ENCODE assay signal across 8 cellular contexts in genomic region chr22:30287626-30288413, GRCh38. TPM values are rescaled to one million over a fixed set of nuclear protein-coding genes. Genes with fewer than 3 reads are reported as not detected.
DNase-seq lines count a peak whose midpoint lies in the region; ATAC-seq and TF ChIP-seq lines count a peak whose summit lies in the region.

No MANE protein-coding gene starts in this region.

- peak overlapping the region; percentile 80 for H3K27ac Mint-ChIP-seq in activated naive CD4-positive, alpha-beta T cell treated with anti-CD3 and anti-CD28 coated beads, Interleukin-2, amount 10 ng/mL, durations not matched to agents 7 days and 5 days
- H3K27ac Mint-ChIP-seq in stimulated activated naive CD8-positive, alpha-beta T cell treated with anti-CD3 and anti-CD28 coated beads, Interleukin-15, amount 100 ng/mL, for 72 hours = peak overlapping the region; percentile 52 to 87

- H3K79me1 ChIP-seq in IMR-90 (ENCODE audit: low read depth in 1 of 2, low read length in 2 of 2) = peaks cover 0 to 14% of the 10 kb centered on the region in 2 experiments; a peak in 3 of 4 replicates

- 0% methylated on average over 2 of the region's 5 CpGs; no CpG with 5 or more reads in 1 of the 2 experiments for WGBS in IMR-90 (ENCODE audit: extremely low coverage in 2 of 2, insufficient read length in 1 of 2), 2 experiments
- 0% methylated on average over 1 of the region's 5 CpGs; no CpG with 5 or more reads in 1 of the 2 donors for WGBS in gastroesophageal sphincter (ENCODE audit: low coverage in 1 of 2), 2 donors

- TF ChIP-seq POLR2A in IMR-90 (IDR thresholded peaks at IDR 0.05; ENCODE audit: low read depth, low read length) = peak; percentile 44; the same call in 1 of the 2 replicates
- peak; percentile 19 to 43 for TF ChIP-seq POLR2A in gastroesophageal sphincter (IDR thresholded peaks at IDR 0.05)

- H4K91ac ChIP-seq in IMR-90 (ENCODE audit: insufficient read depth, low read depth, low read length) = peak overlapping the region; percentile 35; the same call in 1 of the 2 replicates

- peak; percentile 84 for DNase-seq in DMS 273 (lab: John Stamatoyannopoulos, UW; ENCODE audit: unreplicated experiment)
- DNase-seq in IMR-90 = peak; percentile 90
- DNase-seq in SK-MEL-5 (ENCODE audit: low read depth, low spot score) = peak; percentile 90
- peak; percentile 94 for DNase-seq in activated naive CD4-positive, alpha-beta T cell treated with anti-CD3 and anti-CD28 coated beads, Interleukin-2, amount 10 ng/mL, durations not matched to agents 7 days and 5 days
- DNase-seq in stimulated activated naive CD8-positive, alpha-beta T cell treated with anti-CD3 and anti-CD28 coated beads, Interleukin-15, amount 100 ng/mL, for 72 hours = peak; percentile 84 to 87

- peaks cover 17% of the 10 kb centered on the region for H3K36me3 Mint-ChIP-seq in activated naive CD4-positive, alpha-beta T cell treated with anti-CD3 and anti-CD28 coated beads, Interleukin-2, amount 10 ng/mL, durations not matched to agents 7 days and 5 days

- 0 out of 2 replicates have a peak overlapping the region, but pooled peaks have one; percentile 78 for H2AK5ac ChIP-seq in IMR-90 (ENCODE audit: low read depth, low read length)

- H3K18ac ChIP-seq in IMR-90 (ENCODE audit: low read depth, low read length) = no peak overlapping the region

- H3K4me3 ChIP-seq in IMR-90 (ENCODE audit: insufficient read depth, low read depth, low read length) (peak overlapping the region; percentile 90), gastroesophageal sphincter (peak overlapping the region; percentile 76 to 82), neuron (ENCODE audit: low read length) (peak overlapping the region; percentile 54)

- peak; percentile 69 for TF ChIP-seq RAD21 in IMR-90 (IDR thresholded peaks at IDR 0.05; ENCODE audit: low read length)

- no peak overlapping the region; the same call in 1 of the 2 replicates for H4K5ac ChIP-seq in IMR-90 (ENCODE audit: low read depth, low read length)

- H2AK9ac ChIP-seq in IMR-90 (replicated peaks; ENCODE audit: low read depth, low read length, poor library complexity) = peak overlapping the region; percentile 84

- H2BK20ac ChIP-seq in IMR-90 (ENCODE audit: low read depth, low read length) = no peak overlapping the region

- H3K27me3 Mint-ChIP-seq in activated naive CD4-positive, alpha-beta T cell treated with anti-CD3 and anti-CD28 coated beads, Interleukin-2, amount 10 ng/mL, durations not matched to agents 7 days and 5 days = no peaks in the 10 kb centered on the region
- no peaks in the 10 kb centered on the region for H3K27me3 Mint-ChIP-seq in stimulated activated naive CD8-positive, alpha-beta T cell treated with anti-CD3 and anti-CD28 coated beads, Interleukin-15, amount 100 ng/mL, for 72 hours

- peaks cover 6% of the 10 kb centered on the region for H3K9me1 ChIP-seq in IMR-90 (ENCODE audit: insufficient read depth, low read length)

- H2BK5ac ChIP-seq in IMR-90 (ENCODE audit: low read depth, low read length, poor library complexity, severe bottlenecking) = no peak overlapping the region

- TF ChIP-seq EP300 in gastroesophageal sphincter (IDR thresholded peaks at IDR 0.05) = no peak

- H3K9ac ChIP-seq in IMR-90 (ENCODE audit: low read depth, low read length) = peak overlapping the region; percentile 80

- peak overlapping the region; percentile 21; the same call in 1 of the 2 replicates for H3K14ac ChIP-seq in IMR-90 (replicated peaks; ENCODE audit: low read depth, low read length)

- H3K27ac ChIP-seq in IMR-90 (ENCODE audit: insufficient read depth, low read length) (peak overlapping the region; percentile 57; the same call in 1 of the 2 replicates), gastroesophageal sphincter (peak overlapping the region; percentile 92 to 98 (median 96))

- POLR2A ChIA-PET in IMR-90 (lab: Charles Lee; ENCODE audit: unreplicated experiment) = interaction anchor here (0.6 to 1.1 kb wide), 3 partner anchors 24 to 100 kb away, joined by 3 to 5 read pairs (median 4); partner anchors contain the start of genes RNF215 and TBC1D10A

- peak overlapping the region; percentile 84 for H3K4me2 ChIP-seq in IMR-90 (ENCODE audit: low read depth, low read length)

- H3K9me3 ChIP-seq in IMR-90 (ENCODE audit: control insufficient read depth, insufficient read depth, low read length) = no peaks in the 10 kb centered on the region
- no peaks in the 10 kb centered on the region for H3K9me3 ChIP-seq in gastroesophageal sphincter
- no peaks in the 10 kb centered on the region for H3K9me3 ChIP-seq in neuron (ENCODE audit: low read length)

- TF ChIP-seq CTCF in IMR-90 (conservative IDR thresholded peaks at IDR 0.05; ENCODE audit: low read depth, low read length) (peak; percentile 49), gastroesophageal sphincter (IDR thresholded peaks at IDR 0.05) (peak in 3 of 4 experiments; percentile 80 to 87 (median 85))

- peak overlapping the region; percentile 43; the same call in 1 of the 2 replicates for H3K23ac ChIP-seq in IMR-90 (ENCODE audit: low read depth, low read length)

- H3K27me3 ChIP-seq in IMR-90 (ENCODE audit: control insufficient read depth, insufficient read depth, low read length) (no peaks in the 10 kb centered on the region), gastroesophageal sphincter (no peaks in the 10 kb centered on the region), neuron (ENCODE audit: insufficient read depth, low read length) (no peaks in the 10 kb centered on the region)

- peaks cover 15% of the 10 kb centered on the region for H4K20me1 ChIP-seq in IMR-90 (ENCODE audit: insufficient read depth, low read length)

- ATAC-seq in IMR-90 (ENCODE audit: low read depth) = peak; percentile 71
- peak; percentile 73 for ATAC-seq in gastroesophageal sphincter
- peak; percentile 49 for ATAC-seq in stimulated activated naive CD8-positive, alpha-beta T cell treated with anti-CD3 and anti-CD28 coated beads, Interleukin-15, amount 100 ng/mL, for 72 hours
- ATAC-seq in GM19397 (IDR thresholded peaks at IDR 0.05; ENCODE audit: unreplicated experiment) = no peak

- peak overlapping the region; percentile 81 for H3K4me3 Mint-ChIP-seq in activated naive CD4-positive, alpha-beta T cell treated with anti-CD3 and anti-CD28 coated beads, Interleukin-2, amount 10 ng/mL, durations not matched to agents 7 days and 5 days
- H3K4me3 Mint-ChIP-seq in stimulated activated naive CD8-positive, alpha-beta T cell treated with anti-CD3 and anti-CD28 coated beads, Interleukin-15, amount 100 ng/mL, for 72 hours = peak overlapping the region; percentile 91 to 93

- 0 out of 2 replicates have a peak overlapping the region, but pooled peaks have one; percentile 38 for H3K56ac ChIP-seq in IMR-90 (ENCODE audit: extremely low read depth, insufficient read depth, low read length)

- peak overlapping the region; percentile 73 for H3K4ac ChIP-seq in IMR-90 (ENCODE audit: low read depth, low read length)

- peak overlapping the region; percentile 92 for H2AFZ ChIP-seq in IMR-90 (replicated peaks; ENCODE audit: low read length, poor library complexity)
- H2AFZ ChIP-seq in neuron (ENCODE audit: low read depth, low read length) = no peak overlapping the region

- H3K36me3 ChIP-seq in IMR-90 (ENCODE audit: control insufficient read depth, insufficient read depth, low read length) (peaks cover 37% of the 10 kb centered on the region), gastroesophageal sphincter (peaks cover 0 to 57% of the 10 kb centered on the region in 2 donors), neuron (ENCODE audit: insufficient read depth, low read length) (no peaks in the 10 kb centered on the region)

- H3K4me1 ChIP-seq in IMR-90 (ENCODE audit: control insufficient read depth, insufficient read depth, low read length) = peaks cover 20% of the 10 kb centered on the region; the same call in 1 of the 2 replicates
- peaks cover 7 to 56% (median 35%) of the 10 kb centered on the region in 3 donors for H3K4me1 ChIP-seq in gastroesophageal sphincter
- H3K4me1 ChIP-seq in neuron (ENCODE audit: insufficient read depth, low read length) = peaks cover 25% of the 10 kb centered on the region

- intact Hi-C loops in IMR-90 (cut with micrococcal nuclease) = loop anchor here (1.0 to 2.0 kb wide), 4 partner anchors 25 to 99 kb away; partner anchors contain the start of genes CCDC157, RNF215, SF3A1 and TBC1D10A

- no peak overlapping the region for H2BK120ac ChIP-seq in IMR-90 (ENCODE audit: low read depth, low read length)

- in situ Hi-C loops in IMR-90 (cut with MboI; ENCODE audit: low sequenced_read_pairs) = no loop called here
- in situ Hi-C loops in SK-MEL-5 (cut with HindIII; ENCODE audit: low pct_unique_long_range_greater_than_20kb, low sequenced_read_pairs) = loop anchor here (25.0 kb wide), 1 partner anchor 99 kb away; the partner anchor contains the start of genes RNF215 and SEC14L2

- H3K4me1 Mint-ChIP-seq in activated naive CD4-positive, alpha-beta T cell treated with anti-CD3 and anti-CD28 coated beads, Interleukin-2, amount 10 ng/mL, durations not matched to agents 7 days and 5 days = peaks cover 83% of the 10 kb centered on the region
- H3K4me1 Mint-ChIP-seq in stimulated activated naive CD8-positive, alpha-beta T cell treated with anti-CD3 and anti-CD28 coated beads, Interleukin-15, amount 100 ng/mL, for 72 hours = peaks cover 60% of the 10 kb centered on the region

- no peaks in the 10 kb centered on the region for H3K9me3 Mint-ChIP-seq in activated naive CD4-positive, alpha-beta T cell treated with anti-CD3 and anti-CD28 coated beads, Interleukin-2, amount 10 ng/mL, durations not matched to agents 7 days and 5 days
- no peaks in the 10 kb centered on the region for H3K9me3 Mint-ChIP-seq in stimulated activated naive CD8-positive, alpha-beta T cell treated with anti-CD3 and anti-CD28 coated beads, Interleukin-15, amount 100 ng/mL, for 72 hours

- dilution Hi-C loops in IMR-90 (cut with HindIII; ENCODE audit: low sequenced_read_pairs, unreplicated experiment) = no loop called here

- H2BK15ac ChIP-seq in IMR-90 (ENCODE audit: low read depth, low read length) = no peak overlapping the region

- BruUV-seq in IMR-90 (replicated peaks; lab: Mats Ljungman, UMichigan) = no TSS peak

- peak overlapping the region in 1 of 2 experiments; percentile 61; a peak in 3 of 4 replicates for H4K8ac ChIP-seq in IMR-90 (ENCODE audit: low read depth in 2 of 2, low read length in 2 of 2)

- CTCF ChIA-PET in IMR-90 (lab: Yijun Ruan, JAX) = interaction anchor here (0.6 to 2.0 kb wide), 15 partner anchors 9 to 183 kb away, joined by 3 to 9 read pairs (median 4); partner anchors contain the start of gene SEC14L2
- CTCF ChIA-PET in activated naive CD4-positive, alpha-beta T cell treated with anti-CD3 and anti-CD28 coated beads, Interleukin-2, amount 10 ng/mL, durations not matched to agents 7 days and 5 days (lab: Charles Lee) = interaction anchor here (0.6 to 8.7 kb wide), 45 partner anchors 10 to 652 kb away, joined by 3 to 252 read pairs (median 5); partner anchors contain the start of genes CCDC157, RNF215, SEC14L2 and SF3A1

RNA-seq across cellular contexts. Expression of gene CASTOR1, which starts 1.5 kb away (rescaled TPM):
- total RNA-seq in IMR-90 (2012; rRNA removed) (10.6 and 11.7 TPM in 2 replicates), gastroesophageal sphincter (10 to 100 TPM; 12.9 to 17.1 (median 16.2) TPM)
- 23.5 and 26.9 TPM in 2 replicates for polyA plus RNA-seq in IMR-90 (2012; rRNA removed)
- 11.4 and 33.1 TPM in 2 replicates for polyA plus RNA-seq in IMR-90 (2012; cell fraction: cytosol; rRNA removed)
- 55.8 and 106 TPM in 2 replicates for polyA plus RNA-seq in IMR-90 (2012; cell fraction: nucleus; rRNA removed; ENCODE audit: low replicate concordance)
- 3.4 and 4.0 TPM in 2 replicates for total RNA-seq in SK-MEL-5 (2014; rRNA removed; shearing (Covaris generic))
- polyA plus RNA-seq in SK-MEL-5 (2015; cell fraction: cytosol; rRNA removed) = 3.5 and 4.9 TPM in 2 replicates
- polyA plus RNA-seq in SK-MEL-5 (2015; cell fraction: nucleus; rRNA removed) = 8.3 and 13.8 TPM in 2 replicates

RNA-seq across cellular contexts. Expression of gene OSM, which starts 21.2 kb away (rescaled TPM):
- not detected in 2 replicates for total RNA-seq in IMR-90 (2012; rRNA removed)
- polyA plus RNA-seq in IMR-90 (2012; rRNA removed) = not detected in 2 replicates
- 0.07 TPM in 1 of 2 replicates, not detected in the other for polyA plus RNA-seq in IMR-90 (2012; cell fraction: cytosol; rRNA removed)
- 0.42 and 0.81 TPM in 2 replicates for polyA plus RNA-seq in IMR-90 (2012; cell fraction: nucleus; rRNA removed; ENCODE audit: low replicate concordance)
- total RNA-seq in SK-MEL-5 (2014; rRNA removed; shearing (Covaris generic)) = not detected in 2 replicates
- not detected in 2 replicates for polyA plus RNA-seq in SK-MEL-5 (2015; cell fraction: cytosol; rRNA removed)
- not detected in 2 replicates for polyA plus RNA-seq in SK-MEL-5 (2015; cell fraction: nucleus; rRNA removed)
- total RNA-seq in gastroesophageal sphincter = 1 to 10 TPM in 2 of 4 donors, not detected in 2; 4.1 to 7.7 TPM

RNA-seq across cellular contexts. Expression of gene TBC1D10A, which starts 38.9 kb away (rescaled TPM):
- total RNA-seq in IMR-90 (2012; rRNA removed) = 16.3 and 18.9 TPM in 2 replicates
- polyA plus RNA-seq in IMR-90 (2012; rRNA removed) = 33.1 and 34.4 TPM in 2 replicates
- polyA plus RNA-seq in IMR-90 (2012; cell fraction: cytosol; rRNA removed) = 22.6 and 33.5 TPM in 2 replicates
- 55.4 and 88.5 TPM in 2 replicates for polyA plus RNA-seq in IMR-90 (2012; cell fraction: nucleus; rRNA removed; ENCODE audit: low replicate concordance)
- 38.2 and 46.8 TPM in 2 replicates for total RNA-seq in SK-MEL-5 (2014; rRNA removed; shearing (Covaris generic))
- 74.7 and 84.0 TPM in 2 replicates for polyA plus RNA-seq in SK-MEL-5 (2015; cell fraction: cytosol; rRNA removed)
- 113 and 122 TPM in 2 replicates for polyA plus RNA-seq in SK-MEL-5 (2015; cell fraction: nucleus; rRNA removed)
- total RNA-seq in gastroesophageal sphincter = 10 to 100 TPM; 25.3 to 30.8 (median 26.0) TPM

RNA-seq across cellular contexts. Expression of gene LIF, which starts 41.3 kb away (rescaled TPM):
- total RNA-seq in IMR-90 (2012; rRNA removed) = 79.4 and 130 TPM in 2 replicates
- polyA plus RNA-seq in IMR-90 (2012; rRNA removed) = 203 and 214 TPM in 2 replicates
- polyA plus RNA-seq in IMR-90 (2012; cell fraction: cytosol; rRNA removed) = 41.6 and 110 TPM in 2 replicates
- 1,609 and 2,085 TPM in 2 replicates for polyA plus RNA-seq in IMR-90 (2012; cell fraction: nucleus; rRNA removed; ENCODE audit: low replicate concordance)
- total RNA-seq in SK-MEL-5 (2014; rRNA removed; shearing (Covaris generic)) = 3.2 and 3.4 TPM in 2 replicates
- 9.0 and 11.8 TPM in 2 replicates for polyA plus RNA-seq in SK-MEL-5 (2015; cell fraction: cytosol; rRNA removed)
- polyA plus RNA-seq in SK-MEL-5 (2015; cell fraction: nucleus; rRNA removed) = 92.4 and 93.3 TPM in 2 replicates
- total RNA-seq in gastroesophageal sphincter = 10 to 100 TPM in 1 of 4 donors, under 1 TPM in 2, not detected in 1; 0.58 to 15.8 (median 0.59) TPM
